In the genomic region with DNA sequence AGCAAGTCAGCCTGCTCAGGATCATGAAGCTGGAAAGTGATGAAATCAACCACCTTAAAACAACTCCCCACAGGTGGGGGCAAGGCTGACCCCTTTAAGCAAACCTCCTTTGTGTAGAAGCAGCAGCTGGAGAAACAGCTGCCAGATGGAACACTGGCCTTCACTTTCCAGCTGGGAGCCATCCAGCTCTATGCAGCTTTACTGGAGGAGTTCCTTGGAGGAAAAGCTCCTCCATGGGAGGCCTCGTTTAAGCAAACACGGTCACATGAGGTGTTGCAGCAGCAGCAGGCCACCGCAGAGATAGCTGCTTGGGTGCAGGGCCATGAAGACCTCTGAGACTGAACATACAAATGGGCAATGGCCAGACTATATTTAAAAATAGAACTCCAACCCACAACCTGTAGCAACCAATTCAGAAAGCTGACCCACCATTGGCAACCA, we compare ENCODE assay signal across 9 cellular contexts. TPM values are rescaled to one million over a fixed set of nuclear protein-coding genes. Genes with fewer than 3 reads are reported as not detected.
DNase-seq lines count a peak whose midpoint lies in the region; ATAC-seq, FAIRE-seq and TF ChIP-seq lines count a peak whose summit lies in the region.
"Had no signal": no experiment of that assay in that cellular context is flagged by ENCODE, and none has a peak within 500 bp of the region (broad histone marks: within the 10 kb centered on the region; RNA-seq: fewer than 3 reads in every experiment).

No MANE protein-coding gene starts in this region.

- H3K9ac ChIP-seq in astrocyte (ENCODE audit: low read length) (no peak overlapping the region), stomach smooth muscle (ENCODE audit: low read length in 2 of 2) (peak overlapping the region in 1 of 2 donors; percentile 36)

- H3K27ac Mint-ChIP-seq in astrocyte (ENCODE audit: unreplicated experiment): no peak overlapping the region

- ATAC-seq in GM18858 (IDR thresholded peaks at IDR 0.05; ENCODE audit: unreplicated experiment): no peak

- H3K4me2 ChIP-seq in astrocyte (ENCODE audit: low read length): no peak overlapping the region

- no peak overlapping the region for H2AFZ ChIP-seq in astrocyte (ENCODE audit: low read depth, low read length)

- DNase-seq in astrocyte (ENCODE audit: low read depth) (peak; percentile 44), iris pigment epithelial cell (ENCODE audit: low read depth) (peak; percentile 44), C1 segment of cervical spinal cord (lab: John Stamatoyannopoulos, UW) (no peak)
- no peak for DNase-seq in stimulated activated naive CD4-positive, alpha-beta T cell (lab: John Stamatoyannopoulos, UW)
- no peak for DNase-seq in activated CD4-positive, alpha-beta T cell treated with anti-CD3 and anti-CD28 coated beads for 1 hour

- H3K9me3 ChIP-seq in HEK293 (ENCODE audit: control insufficient read depth, insufficient read depth, low read depth, low read length) (no peaks in the 10 kb centered on the region), astrocyte (ENCODE audit: insufficient read depth, low read depth, low read length) (no peaks in the 10 kb centered on the region), stomach smooth muscle (ENCODE audit: control insufficient read depth in 2 of 2, low read length in 2 of 2) (no peaks in the 10 kb centered on the region)
- H3K9me3 ChIP-seq: neutrophil had no signal

- H3K4me3 ChIP-seq in HEK293 (ENCODE audit: low read depth, low read length) (no peak overlapping the region), astrocyte (ENCODE audit: insufficient read depth, low read depth, low read length) (no peak overlapping the region), stomach smooth muscle (ENCODE audit: low read length in 2 of 2) (no peak overlapping the region)

- H3K27ac ChIP-seq in HEK293 (ENCODE audit: extremely low read depth, low read depth, low read length): no peak overlapping the region
- no peak overlapping the region for H3K27ac ChIP-seq in astrocyte (ENCODE audit: low read depth, low read length)
- H3K27ac ChIP-seq in stomach smooth muscle (ENCODE audit: low read length): peak overlapping the region; percentile 31
- H3K27ac ChIP-seq: neutrophil had no signal

- CTCF ChIA-PET in HEK293 (lab: Yijun Ruan, JAX): interaction anchor here (0.6 to 0.8 kb wide), 2 partner anchors 76 to 93 kb away, joined by 3 read pairs; no protein-coding TSS in a partner anchor

- H3K4me3 Mint-ChIP-seq in astrocyte (ENCODE audit: unreplicated experiment): no peak overlapping the region

- TF ChIP-seq CTCF in HEK293 (tag by site-specific recombination; IDR thresholded peaks at IDR 0.05) (no peak), astrocyte (IDR thresholded peaks at IDR 0.05; ENCODE audit: insufficient read depth, low read depth, low read length) (no peak)

- peaks cover 3% of the 10 kb centered on the region for H3K27me3 Mint-ChIP-seq in astrocyte (ENCODE audit: low read depth, unreplicated experiment)

- H3K9me3 Mint-ChIP-seq in astrocyte (ENCODE audit: unreplicated experiment): no peaks in the 10 kb centered on the region

- H3K4me1 Mint-ChIP-seq in astrocyte (ENCODE audit: low read depth, unreplicated experiment): peaks cover 25% of the 10 kb centered on the region

- H4K20me1 ChIP-seq in astrocyte (ENCODE audit: insufficient read depth, low read length): no peaks in the 10 kb centered on the region

- H3K4me1 ChIP-seq in HEK293 (ENCODE audit: control insufficient read depth, insufficient read depth, low read length): no peaks in the 10 kb centered on the region
- peaks cover 14% of the 10 kb centered on the region for H3K4me1 ChIP-seq in astrocyte (ENCODE audit: insufficient read depth, low read length)
- H3K4me1 ChIP-seq in stomach smooth muscle (ENCODE audit: control insufficient read depth, insufficient read depth, low read length): peaks cover 18% of the 10 kb centered on the region

- POLR2A ChIA-PET in HEK293 (lab: Yijun Ruan, JAX): interaction anchor here (0.6 to 0.8 kb wide), 2 partner anchors 8 to 15 kb away, joined by 3 read pairs; no protein-coding TSS in a partner anchor

- H3K79me2 ChIP-seq in astrocyte (ENCODE audit: insufficient read depth, low read length): no peaks in the 10 kb centered on the region

- no peaks in the 10 kb centered on the region for H3K36me3 ChIP-seq in HEK293 (ENCODE audit: control insufficient read depth in 2 of 2, insufficient read depth in 1 of 2, low read length in 2 of 2)
- H3K36me3 ChIP-seq in astrocyte (ENCODE audit: insufficient read depth, low read length): no peaks in the 10 kb centered on the region
- no peaks in the 10 kb centered on the region for H3K36me3 ChIP-seq in stomach smooth muscle (ENCODE audit: control insufficient read depth in 2 of 2, insufficient read depth in 2 of 2, low read length in 2 of 2)
- H3K36me3 ChIP-seq: neutrophil had no signal

- no peak for FAIRE-seq in astrocyte (lab: Jason Lieb, UNC)

- no peaks in the 10 kb centered on the region for H3K36me3 Mint-ChIP-seq in astrocyte (ENCODE audit: low read depth, unreplicated experiment)

- H3K27me3 ChIP-seq in astrocyte (ENCODE audit: insufficient read depth, low read length): no peaks in the 10 kb centered on the region
- no peaks in the 10 kb centered on the region for H3K27me3 ChIP-seq in stomach smooth muscle (ENCODE audit: control insufficient read depth in 1 of 2, insufficient read depth in 2 of 2, low read length in 2 of 2)
- H3K27me3 ChIP-seq: neutrophil had no signal

TF ChIP-seq in HEK293, 187 proteins besides CTCF, POLR2A, EP300 and RAD21:
- peak; percentile 73 for TF ChIP-seq ZIC2 (tag by site-specific recombination; IDR thresholded peaks at IDR 0.05)
- peak; percentile 92 for TF ChIP-seq GLIS1 (tag by site-specific recombination; IDR thresholded peaks at IDR 0.05)
- peak; percentile 54 for TF ChIP-seq SCRT2 (tag by site-specific recombination; IDR thresholded peaks at IDR 0.05)
- TF ChIP-seq, protein P1, sequence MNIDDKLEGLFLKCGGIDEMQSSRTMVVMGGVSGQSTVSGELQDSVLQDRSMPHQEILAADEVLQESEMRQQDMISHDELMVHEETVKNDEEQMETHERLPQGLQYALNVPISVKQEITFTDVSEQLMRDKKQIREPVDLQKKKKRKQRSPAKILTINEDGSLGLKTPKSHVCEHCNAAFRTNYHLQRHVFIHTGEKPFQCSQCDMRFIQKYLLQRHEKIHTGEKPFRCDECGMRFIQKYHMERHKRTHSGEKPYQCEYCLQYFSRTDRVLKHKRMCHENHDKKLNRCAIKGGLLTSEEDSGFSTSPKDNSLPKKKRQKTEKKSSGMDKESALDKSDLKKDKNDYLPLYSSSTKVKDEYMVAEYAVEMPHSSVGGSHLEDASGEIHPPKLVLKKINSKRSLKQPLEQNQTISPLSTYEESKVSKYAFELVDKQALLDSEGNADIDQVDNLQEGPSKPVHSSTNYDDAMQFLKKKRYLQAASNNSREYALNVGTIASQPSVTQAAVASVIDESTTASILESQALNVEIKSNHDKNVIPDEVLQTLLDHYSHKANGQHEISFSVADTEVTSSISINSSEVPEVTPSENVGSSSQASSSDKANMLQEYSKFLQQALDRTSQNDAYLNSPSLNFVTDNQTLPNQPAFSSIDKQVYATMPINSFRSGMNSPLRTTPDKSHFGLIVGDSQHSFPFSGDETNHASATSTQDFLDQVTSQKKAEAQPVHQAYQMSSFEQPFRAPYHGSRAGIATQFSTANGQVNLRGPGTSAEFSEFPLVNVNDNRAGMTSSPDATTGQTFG (tag by site-specific recombination; IDR thresholded peaks at IDR 0.05; ENCODE audit: borderline replicate concordance): no peak

RNA-seq across cellular contexts. Expression of a gene that starts 13.0 kb away (rescaled TPM):
- 55.2 and 58.4 TPM in 2 replicates for total RNA-seq in astrocyte

Comparison
In these comparisons a context has a peak if more than half of its experiments do, and no peak if none do; other contexts are left out.
1. DNase-seq: peak in astrocyte (single experiment) and iris pigment epithelial cell (single experiment); none in stimulated activated naive CD4-positive, alpha-beta T cell (0 of 6), activated CD4-positive, alpha-beta T cell treated with anti-CD3 and anti-CD28 coated beads for 1 hour (single experiment) and C1 segment of cervical spinal cord (0 of 14).